Comparison of ENCODE assay signal across 33 cellular contexts in the genomic region with DNA sequence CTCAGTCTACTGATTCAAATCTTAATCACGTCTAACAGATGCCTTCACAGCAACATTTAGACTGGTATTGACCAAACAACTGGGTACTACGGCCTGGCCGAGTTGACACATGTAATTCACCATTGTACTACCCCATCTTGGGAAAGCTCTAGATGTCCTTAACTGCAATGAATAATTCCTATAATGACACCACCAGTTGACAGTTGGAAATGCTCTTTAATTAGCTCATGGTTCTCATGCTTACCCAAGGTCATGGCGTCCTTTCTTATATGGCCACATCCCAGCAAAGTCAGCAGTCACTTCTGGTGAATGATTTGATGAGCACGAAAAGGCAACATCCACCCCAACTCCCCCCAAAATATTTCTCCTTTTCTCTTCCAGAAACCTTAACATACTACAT.
"Had no signal": no experiment of that assay in that cellular context is flagged by ENCODE, and none has a peak within 500 bp of the region (broad histone marks: within the 10 kb centered on the region; RNA-seq: fewer than 3 reads in every experiment).

No MANE protein-coding gene starts in this region.

- H3K4me1 ChIP-seq: adrenal gland, ascending aorta, body of pancreas, breast epithelium had no signal

- H3K27ac ChIP-seq: adrenal gland, ascending aorta, body of pancreas, brain microvascular endothelial cell, breast epithelium, cardiac muscle cell had no signal

- H3K9me3 ChIP-seq: adrenal gland, ascending aorta, body of pancreas, breast epithelium had no signal

- H3K27me3 ChIP-seq: ascending aorta, body of pancreas, brain microvascular endothelial cell, breast epithelium, cardiac muscle cell had no signal

- ATAC-seq: activated naive CD4-positive, alpha-beta T cell treated with anti-CD3 and anti-CD28 coated beads, Interleukin-2, amount 50 U/mL, for 72 hours; activated naive CD8-positive, alpha-beta T cell treated with anti-CD3 and anti-CD28 coated beads, Interleukin-2, amount 50 U/mL, for 24 hours; activated T-cell treated with anti-CD3 and anti-CD28 coated beads, Interleukin-2, amount 50 U/mL, for 4 hours; activated T-cell treated with anti-CD3 and anti-CD28 coated beads, Interleukin-2, amount 50 U/mL, for 72 hours; activated T-helper 17 cell treated with anti-CD3 and anti-CD28 coated beads, Interleukin-2, amount 50 U/mL, for 72 hours; body of pancreas had no signal

- DNase-seq: activated effector memory CD4-positive, alpha-beta T cell treated with anti-CD3 and anti-CD28 coated beads, Interleukin-2, amount 50 U/mL, for 16 hours; activated effector memory CD4-positive, alpha-beta T cell treated with Interleukin-2 at 50 U/mL for 16 hours; activated gamma-delta T cell; activated gamma-delta T cell treated with Interleukin-2 at 50 U/mL for 16 hours; activated naive CD4-positive, alpha-beta T cell; activated naive CD4-positive, alpha-beta T cell treated with anti-CD3 and anti-CD28 coated beads for 36 hours; activated naive CD4-positive, alpha-beta T cell treated with anti-CD3 and anti-CD28 coated beads, Interleukin-2, amount 10 ng/mL, durations not matched to agents 7 days and 5 days; activated naive CD4-positive, alpha-beta T cell treated with anti-CD3 and anti-CD28 coated beads, Interleukin-2, amount 50 U/mL, for 16 hours; activated naive CD4-positive, alpha-beta T cell treated with Interleukin-2 at 50 U/mL for 16 hours; activated naive CD8-positive, alpha-beta T cell treated with anti-CD3 and anti-CD28 coated beads for 36 hours; activated naive CD8-positive, alpha-beta T cell treated with anti-CD3 and anti-CD28 coated beads, Interleukin-2, amount 10 ng/mL, durations not matched to agents 7 days and 5 days; activated naive CD8-positive, alpha-beta T cell treated with anti-CD3 and anti-CD28 coated beads, Interleukin-2, amount 50 U/mL, for 24 hours; activated T-cell treated with anti-CD3 and anti-CD28 coated beads for 4 hours; activated T-cell treated with anti-CD3 and anti-CD28 coated beads, Interleukin-2, amount 50 U/mL, for 1 hour; activated T-cell treated with anti-CD3 and anti-CD28 coated beads, Interleukin-2, amount 50 U/mL, for 24 hours; activated T-cell treated with anti-CD3 and anti-CD28 coated beads, Interleukin-2, amount 50 U/mL, for 4 hours; activated T-cell treated with anti-CD3 and anti-CD28 coated beads, Interleukin-2, amount 50 U/mL, for 48 hours; activated T-cell treated with anti-CD3 and anti-CD28 coated beads, Interleukin-2, amount 50 U/mL, for 72 hours; adrenal gland; amniotic stem cell; amygdala; anterior cingulate cortex; aorta; body of pancreas; brain microvascular endothelial cell; caudate nucleus; central memory CD4-positive, alpha-beta T cell; cerebellar nuclear complex had no signal

- H3K4me3 ChIP-seq: adrenal gland, ascending aorta, body of pancreas, breast epithelium, cardiac muscle cell had no signal

- H3K36me3 ChIP-seq: adrenal gland, ascending aorta, brain microvascular endothelial cell, breast epithelium, cardiac muscle cell had no signal
